In the genomic region with DNA sequence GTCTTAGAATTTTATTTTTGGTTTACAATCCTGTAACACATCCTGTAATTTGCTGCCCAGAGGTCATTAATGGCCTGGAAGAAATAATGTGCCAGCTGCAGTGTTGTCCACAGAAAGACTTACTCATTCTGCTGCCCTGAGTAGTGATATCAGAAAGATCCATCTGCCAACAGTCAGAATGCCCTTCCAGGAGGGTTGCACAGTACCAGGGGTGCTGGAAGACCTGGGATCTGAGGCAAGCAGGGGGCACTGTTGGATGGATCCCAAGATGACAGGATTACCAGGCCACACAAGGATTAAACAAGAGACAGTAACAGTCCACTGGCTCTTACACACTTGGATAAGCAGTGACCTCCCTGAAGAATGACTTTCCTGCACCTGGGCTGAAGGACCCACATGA, we compare ENCODE assay signal across 1 cellular context.
TF ChIP-seq lines count a peak whose summit lies in the region.

No MANE protein-coding gene starts in this region.

TF ChIP-seq in K562, 482 proteins besides CTCF, POLR2A, EP300 and RAD21 (continued from another document and continues in another):
- TF ChIP-seq SIX5 (IDR thresholded peaks at IDR 0.05; ENCODE audit: borderline replicate concordance in 1 of 2, insufficient read depth in 1 of 2, low read depth in 1 of 2, low read length in 2 of 2) (no peak), HMGN3 (IDR thresholded peaks at IDR 0.05; ENCODE audit: borderline replicate concordance, extremely low read depth, insufficient read length, low read depth, low read length) (no peak), XRCC3 (IDR thresholded peaks at IDR 0.05) (no peak), GTF2A2 (tag; IDR thresholded peaks at IDR 0.05) (no peak), SOX6 (IDR thresholded peaks at IDR 0.05) (no peak), POLR3A (IDR thresholded peaks at IDR 0.05; ENCODE audit: borderline replicate concordance, extremely low read depth, insufficient read depth, insufficient read length) (no peak), ZNF282 (CRISPR knock-in tag; IDR thresholded peaks at IDR 0.05) (no peak), PRMT5 (CRISPR knock-in tag; IDR thresholded peaks at IDR 0.05) (peak; percentile 71; the same call in 1 of the 2 replicates), NR2C2 (CRISPR knock-in tag; IDR thresholded peaks at IDR 0.05) (no peak), NR2C2 (tag; IDR thresholded peaks at IDR 0.05) (no peak), NR3C1 (CRISPR knock-in tag; IDR thresholded peaks at IDR 0.05) (0 out of 2 replicates have a peak, but pooled peaks have one; percentile 17), CREBBP (IDR thresholded peaks at IDR 0.05; ENCODE audit: low read depth, low read length) (no peak), SP1 (CRISPR knock-in tag; IDR thresholded peaks at IDR 0.05) (no peak), ZNF655 (CRISPR knock-in tag; IDR thresholded peaks at IDR 0.05) (no peak), TBP (optimal IDR thresholded peaks at IDR 0.05; ENCODE audit: low read depth, low read length) (no peak), NEUROD1 (IDR thresholded peaks at IDR 0.05; ENCODE audit: borderline replicate concordance, low read depth, low read length, partially characterized antibody) (no peak), MAZ (CRISPR knock-in tag; conservative IDR thresholded peaks at IDR 0.05 in 1 of 2, IDR thresholded peaks at IDR 0.05 in 1 of 2) (no peak), ARID3B (CRISPR knock-in tag; IDR thresholded peaks at IDR 0.05; ENCODE audit: borderline replicate concordance) (no peak), BRF2 (IDR thresholded peaks at IDR 0.05; ENCODE audit: borderline replicate concordance, insufficient read depth, insufficient read length) (no peak), SAP30 (IDR thresholded peaks at IDR 0.05; ENCODE audit: borderline replicate concordance, insufficient read depth, low read depth, low read length, poor library complexity, severe bottlenecking) (no peak), HINFP (tag; conservative IDR thresholded peaks at IDR 0.05; ENCODE audit: low read depth) (no peak), SRSF7 (optimal IDR thresholded peaks at IDR 0.05; ENCODE audit: low read depth, low read length) (no peak), CBFA2T3 (IDR thresholded peaks at IDR 0.05) (no peak), ZNF444 (CRISPR knock-in tag; IDR thresholded peaks at IDR 0.05) (no peak), FOXP4 (CRISPR knock-in tag; IDR thresholded peaks at IDR 0.05; ENCODE audit: borderline replicate concordance) (no peak), NFE2 (IDR thresholded peaks at IDR 0.05; ENCODE audit: low read depth) (no peak), FOXK1 (CRISPR knock-in tag; IDR thresholded peaks at IDR 0.05; ENCODE audit: borderline replicate concordance) (no peak), FOXJ3 (CRISPR knock-in tag; IDR thresholded peaks at IDR 0.05) (peak; percentile 59; the same call in 1 of the 2 replicates), NFYB (IDR thresholded peaks at IDR 0.05; ENCODE audit: extremely low read depth, insufficient read length) (no peak), CLOCK (CRISPR knock-in tag; IDR thresholded peaks at IDR 0.05; ENCODE audit: borderline replicate concordance) (no peak), MAX (CRISPR knock-in tag; IDR thresholded peaks at IDR 0.05) (no peak), ARID1B (IDR thresholded peaks at IDR 0.05) (no peak), ZNF695 (CRISPR knock-in tag; IDR thresholded peaks at IDR 0.05) (no peak), ZNF830 (CRISPR knock-in tag; IDR thresholded peaks at IDR 0.05) (0 out of 2 replicates have a peak, but pooled peaks have one; percentile 74), FOXJ2 (tag; IDR thresholded peaks at IDR 0.05) (no peak), STAG1 (CRISPR knock-in tag; IDR thresholded peaks at IDR 0.05; ENCODE audit: borderline replicate concordance) (no peak), PPARD (CRISPR knock-in tag; IDR thresholded peaks at IDR 0.05) (no peak), ZNF79 (CRISPR knock-in tag; IDR thresholded peaks at IDR 0.05; ENCODE audit: low read depth) (no peak), TBL1XR1 (IDR thresholded peaks at IDR 0.05; ENCODE audit: low read length in 2 of 2) (no peak), CEBPB (tag; IDR thresholded peaks at IDR 0.05) (no peak), ZNF785 (CRISPR knock-in tag; IDR thresholded peaks at IDR 0.05) (no peak), ZNF140 (CRISPR knock-in tag; IDR thresholded peaks at IDR 0.05) (no peak), ZNF717 (CRISPR knock-in tag; IDR thresholded peaks at IDR 0.05) (no peak), GATAD2B (IDR thresholded peaks at IDR 0.05; ENCODE audit: borderline replicate concordance) (no peak)
- TF ChIP-seq, protein P1, sequence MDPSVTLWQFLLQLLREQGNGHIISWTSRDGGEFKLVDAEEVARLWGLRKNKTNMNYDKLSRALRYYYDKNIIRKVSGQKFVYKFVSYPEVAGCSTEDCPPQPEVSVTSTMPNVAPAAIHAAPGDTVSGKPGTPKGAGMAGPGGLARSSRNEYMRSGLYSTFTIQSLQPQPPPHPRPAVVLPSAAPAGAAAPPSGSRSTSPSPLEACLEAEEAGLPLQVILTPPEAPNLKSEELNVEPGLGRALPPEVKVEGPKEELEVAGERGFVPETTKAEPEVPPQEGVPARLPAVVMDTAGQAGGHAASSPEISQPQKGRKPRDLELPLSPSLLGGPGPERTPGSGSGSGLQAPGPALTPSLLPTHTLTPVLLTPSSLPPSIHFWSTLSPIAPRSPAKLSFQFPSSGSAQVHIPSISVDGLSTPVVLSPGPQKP (CRISPR knock-in tag; IDR thresholded peaks at IDR 0.05): 0 out of 2 replicates have a peak, but pooled peaks have one; percentile 8
- TF ChIP-seq, protein P2, sequence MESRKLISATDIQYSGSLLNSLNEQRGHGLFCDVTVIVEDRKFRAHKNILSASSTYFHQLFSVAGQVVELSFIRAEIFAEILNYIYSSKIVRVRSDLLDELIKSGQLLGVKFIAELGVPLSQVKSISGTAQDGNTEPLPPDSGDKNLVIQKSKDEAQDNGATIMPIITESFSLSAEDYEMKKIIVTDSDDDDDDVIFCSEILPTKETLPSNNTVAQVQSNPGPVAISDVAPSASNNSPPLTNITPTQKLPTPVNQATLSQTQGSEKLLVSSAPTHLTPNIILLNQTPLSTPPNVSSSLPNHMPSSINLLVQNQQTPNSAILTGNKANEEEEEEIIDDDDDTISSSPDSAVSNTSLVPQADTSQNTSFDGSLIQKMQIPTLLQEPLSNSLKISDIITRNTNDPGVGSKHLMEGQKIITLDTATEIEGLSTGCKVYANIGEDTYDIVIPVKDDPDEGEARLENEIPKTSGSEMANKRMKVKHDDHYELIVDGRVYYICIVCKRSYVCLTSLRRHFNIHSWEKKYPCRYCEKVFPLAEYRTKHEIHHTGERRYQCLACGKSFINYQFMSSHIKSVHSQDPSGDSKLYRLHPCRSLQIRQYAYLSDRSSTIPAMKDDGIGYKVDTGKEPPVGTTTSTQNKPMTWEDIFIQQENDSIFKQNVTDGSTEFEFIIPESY (CRISPR knock-in tag; IDR thresholded peaks at IDR 0.05): no peak
- TF ChIP-seq, protein P3, sequence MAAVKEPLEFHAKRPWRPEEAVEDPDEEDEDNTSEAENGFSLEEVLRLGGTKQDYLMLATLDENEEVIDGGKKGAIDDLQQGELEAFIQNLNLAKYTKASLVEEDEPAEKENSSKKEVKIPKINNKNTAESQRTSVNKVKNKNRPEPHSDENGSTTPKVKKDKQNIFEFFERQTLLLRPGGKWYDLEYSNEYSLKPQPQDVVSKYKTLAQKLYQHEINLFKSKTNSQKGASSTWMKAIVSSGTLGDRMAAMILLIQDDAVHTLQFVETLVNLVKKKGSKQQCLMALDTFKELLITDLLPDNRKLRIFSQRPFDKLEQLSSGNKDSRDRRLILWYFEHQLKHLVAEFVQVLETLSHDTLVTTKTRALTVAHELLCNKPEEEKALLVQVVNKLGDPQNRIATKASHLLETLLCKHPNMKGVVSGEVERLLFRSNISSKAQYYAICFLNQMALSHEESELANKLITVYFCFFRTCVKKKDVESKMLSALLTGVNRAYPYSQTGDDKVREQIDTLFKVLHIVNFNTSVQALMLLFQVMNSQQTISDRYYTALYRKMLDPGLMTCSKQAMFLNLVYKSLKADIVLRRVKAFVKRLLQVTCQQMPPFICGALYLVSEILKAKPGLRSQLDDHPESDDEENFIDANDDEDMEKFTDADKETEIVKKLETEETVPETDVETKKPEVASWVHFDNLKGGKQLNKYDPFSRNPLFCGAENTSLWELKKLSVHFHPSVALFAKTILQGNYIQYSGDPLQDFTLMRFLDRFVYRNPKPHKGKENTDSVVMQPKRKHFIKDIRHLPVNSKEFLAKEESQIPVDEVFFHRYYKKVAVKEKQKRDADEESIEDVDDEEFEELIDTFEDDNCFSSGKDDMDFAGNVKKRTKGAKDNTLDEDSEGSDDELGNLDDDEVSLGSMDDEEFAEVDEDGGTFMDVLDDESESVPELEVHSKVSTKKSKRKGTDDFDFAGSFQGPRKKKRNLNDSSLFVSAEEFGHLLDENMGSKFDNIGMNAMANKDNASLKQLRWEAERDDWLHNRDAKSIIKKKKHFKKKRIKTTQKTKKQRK (IDR thresholded peaks at IDR 0.05; ENCODE audit: borderline replicate concordance, low read depth, low read length): no peak
